8 cellular contexts compared by ENCODE assay signal in genomic region chr19:14204676-14205459, GRCh38. TPM values are rescaled to one million over a fixed set of nuclear protein-coding genes. Genes with fewer than 3 reads are reported as not detected.
DNase-seq lines count a peak whose midpoint lies in the region; ATAC-seq, FAIRE-seq and TF ChIP-seq lines count a peak whose summit lies in the region.
"Not testable (repeated sequence)": the region's sequence is repeated elsewhere in the genome, so short reads cannot be mapped to it uniquely, and the experiment has no call there.

No MANE protein-coding gene starts in this region.

- peak overlapping the region; percentile 5 for H3K4me3 Mint-ChIP-seq in activated CD8-positive, alpha-beta memory T cell treated with anti-CD3 and anti-CD28 coated beads, Interleukin-2, amount 10 ng/mL, durations not matched to agents 7 days and 5 days

- not testable (repeated sequence) for H3K9me3 ChIP-seq in heart left ventricle; mesodermal cell (ENCODE audit: control insufficient read depth, low read length); transverse colon

- WGBS in heart left ventricle, 4 donors: 24 to 69% (median 30%) methylated on average over 9 to 28 of the region's 28 CpGs
- 0 to 3% methylated on average over 1 to 11 of the region's 28 CpGs for WGBS in mesodermal cell (ENCODE audit: insufficient coverage in 2 of 2), 2 experiments
- 22% methylated on average over 21 of the region's 28 CpGs; no CpG with 5 or more reads in 1 of the 2 donors for WGBS in transverse colon (ENCODE audit: low coverage in 1 of 2), 2 donors

- not testable (repeated sequence) for TF ChIP-seq EP300 in transverse colon (IDR thresholded peaks at IDR 0.05; ENCODE audit: low read depth)

- not testable (repeated sequence) for H3K9me3 Mint-ChIP-seq in activated CD8-positive, alpha-beta memory T cell treated with anti-CD3 and anti-CD28 coated beads, Interleukin-2, amount 10 ng/mL, durations not matched to agents 7 days and 5 days (ENCODE audit: low read depth)

- DNase-seq in DMS79 treated with DMSO at 0.1 percent for 48 hours (lab: John Stamatoyannopoulos, UW): peak; percentile 8
- peak; percentile 50 for DNase-seq in NCI-H69 (lab: John Stamatoyannopoulos, UW)
- not testable (repeated sequence) for DNase-seq in activated CD8-positive, alpha-beta memory T cell treated with anti-CD3 and anti-CD28 coated beads, Interleukin-2, amount 10 ng/mL, durations not matched to agents 7 days and 5 days; bronchial epithelial cell (ENCODE audit: low read depth); heart left ventricle; transverse colon

- CTCF ChIA-PET in activated CD8-positive, alpha-beta memory T cell treated with anti-CD3 and anti-CD28 coated beads, Interleukin-2, amount 10 ng/mL, durations not matched to agents 7 days and 5 days (lab: Charles Lee): interaction anchor here (0.6 kb wide), 1 partner anchor 33 kb away, joined by 3 read pairs; no protein-coding TSS in a partner anchor

- in situ Hi-C loops in transverse colon (cut with MboI; ENCODE audit: low pct_ligation_motif_present in 1 of 4, low pct_unique_long_range_greater_than_20kb in 1 of 4, low sequenced_read_pairs in 3 of 4): not testable (repeated sequence)

- H3K36me3 ChIP-seq in bronchial epithelial cell (ENCODE audit: control insufficient read depth, insufficient read depth, low read length); heart left ventricle; mesodermal cell (ENCODE audit: control insufficient read depth, insufficient read depth, low read length); rectal smooth muscle tissue (ENCODE audit: control insufficient read depth, insufficient read depth, low read length); transverse colon: not testable (repeated sequence)

- intact Hi-C loops in heart left ventricle (cut with DNase I): loop anchor here in 3 of 10 donors (5.0 to 10.0 kb wide), 2 partner anchors 58 to 140 kb away; no protein-coding TSS in a partner anchor
- intact Hi-C loops in transverse colon (cut with DNase I; ENCODE audit: low total_unique reads): loop anchor here (10.0 kb wide), 1 partner anchor 90 kb away; no protein-coding TSS in a partner anchor

- ATAC-seq in activated CD8-positive, alpha-beta memory T cell treated with anti-CD3 and anti-CD28 coated beads, Interleukin-2, amount 10 ng/mL, durations not matched to agents 7 days and 5 days; heart left ventricle: not testable (repeated sequence)

- H3K9ac ChIP-seq in rectal smooth muscle tissue (ENCODE audit: low read length): not testable (repeated sequence)

- H3K4me1 ChIP-seq in heart left ventricle (peaks cover 0 to 25% (median 4%) of the 10 kb centered on the region in 12 donors), transverse colon (peaks cover 0 to 37% (median 25%) of the 10 kb centered on the region in 4 donors)
- not testable (repeated sequence) for H3K4me1 ChIP-seq in mesodermal cell (ENCODE audit: control insufficient read depth, insufficient read depth, low read length, poor library complexity, severe bottlenecking); rectal smooth muscle tissue (ENCODE audit: control insufficient read depth, insufficient read depth, low read length)

- H3K4me1 Mint-ChIP-seq in activated CD8-positive, alpha-beta memory T cell treated with anti-CD3 and anti-CD28 coated beads, Interleukin-2, amount 10 ng/mL, durations not matched to agents 7 days and 5 days: peaks cover 18% of the 10 kb centered on the region

- TF ChIP-seq CTCF in bronchial epithelial cell (IDR thresholded peaks at IDR 0.05; ENCODE audit: insufficient read depth, low read length, severe bottlenecking); heart left ventricle (IDR thresholded peaks at IDR 0.05); transverse colon (IDR thresholded peaks at IDR 0.05): not testable (repeated sequence)

- peak overlapping the region; percentile 28 for H3K4me3 ChIP-seq in bronchial epithelial cell (ENCODE audit: low read depth, low read length)
- H3K4me3 ChIP-seq in heart left ventricle: peak overlapping the region; percentile 43 to 83 (median 60)
- peak overlapping the region; percentile 62 for H3K4me3 ChIP-seq in mesodermal cell (ENCODE audit: extremely low read depth, insufficient read depth, low read length, poor library complexity, severe bottlenecking)
- H3K4me3 ChIP-seq in rectal smooth muscle tissue (ENCODE audit: low read length): peak overlapping the region; percentile 55
- H3K4me3 ChIP-seq in transverse colon: peak overlapping the region; percentile 46 to 90 (median 81)

- not testable (repeated sequence) for H3K27me3 ChIP-seq in bronchial epithelial cell (ENCODE audit: control insufficient read depth, insufficient read depth, low read length); rectal smooth muscle tissue (ENCODE audit: control insufficient read depth, insufficient read depth, low read length)
- H3K27me3 ChIP-seq in heart left ventricle (peaks cover 0 to 10% (median 3%) of the 10 kb centered on the region in 9 donors), transverse colon (peaks cover 13% of the 10 kb centered on the region)

- H3K27ac ChIP-seq in heart left ventricle (peak overlapping the region in 1 of 12 donors; percentile 54), rectal smooth muscle tissue (ENCODE audit: low read depth, low read length) (peak overlapping the region; percentile 24), transverse colon (peak overlapping the region; percentile 36 to 73 (median 56))
- H3K27ac ChIP-seq in mesodermal cell (ENCODE audit: low read depth, low read length, severe bottlenecking): not testable (repeated sequence)

- not testable (repeated sequence) for H3K36me3 Mint-ChIP-seq in activated CD8-positive, alpha-beta memory T cell treated with anti-CD3 and anti-CD28 coated beads, Interleukin-2, amount 10 ng/mL, durations not matched to agents 7 days and 5 days

- not testable (repeated sequence) for FAIRE-seq in bronchial epithelial cell (lab: Jason Lieb, UNC)

- not testable (repeated sequence) for TF ChIP-seq POLR2A in heart left ventricle (IDR thresholded peaks at IDR 0.05); transverse colon (IDR thresholded peaks at IDR 0.05)

- H3K27me3 Mint-ChIP-seq in activated CD8-positive, alpha-beta memory T cell treated with anti-CD3 and anti-CD28 coated beads, Interleukin-2, amount 10 ng/mL, durations not matched to agents 7 days and 5 days: peaks cover 42% of the 10 kb centered on the region

- H3K27ac Mint-ChIP-seq in activated CD8-positive, alpha-beta memory T cell treated with anti-CD3 and anti-CD28 coated beads, Interleukin-2, amount 10 ng/mL, durations not matched to agents 7 days and 5 days: peak overlapping the region; percentile 46

RNA-seq across cellular contexts. Expression of gene ADGRL1, which starts 1.1 kb away (rescaled TPM):
- total RNA-seq in activated CD8-positive, alpha-beta memory T cell treated with anti-CD3 and anti-CD28 coated beads, Interleukin-2, amount 10 ng/mL, durations not matched to agents 7 days and 5 days: 1 to 10 TPM; 3.7 to 4.3 TPM
- total RNA-seq in bronchial epithelial cell: 2.1 and 5.9 TPM in 2 replicates
- total RNA-seq in heart left ventricle: 10 to 100 TPM; 10.1 to 29.4 (median 14.4) TPM
- 10 to 100 TPM; 11.5 to 12.8 TPM for polyA plus RNA-seq in heart left ventricle
- 36.3 TPM for polyA plus RNA-seq in mesodermal cell (2013, experiment 1 of 2)
- polyA plus RNA-seq in mesodermal cell (2013, experiment 2 of 2): 28.0 TPM
- total RNA-seq in transverse colon: 10 to 100 TPM; 45.9 to 55.4 (median 48.7) TPM

Comparison
In these comparisons a context has a peak if more than half of its experiments do, and no peak if none do; other contexts are left out.
1. H3K4me3 ChIP-seq: peak in every context shown above with its lines; median percentile 81 in transverse colon; 62 in mesodermal cell; 60 in heart left ventricle; 55 in rectal smooth muscle tissue; 28 in bronchial epithelial cell.